In genomic region chr12:103819892-103820291, GRCh38 we compare ENCODE assay signal across 23 cellular contexts.
"Had no signal": no experiment of that assay in that cellular context is flagged by ENCODE, and none has a peak within 500 bp of the region (broad histone marks: within the 10 kb centered on the region; RNA-seq: fewer than 3 reads in every experiment).

No MANE protein-coding gene starts in this region.

- H3K27ac ChIP-seq: SJSA1 had no signal

- DNase-seq: Karpas-422, KG1, MG63, NCI-H1092, NCI-H1105 treated with DMSO at 0.1 percent for 48 hours, NCI-H1417 treated with DMSO at 0.1 percent for 48 hours, NCI-H146, NCI-H1694 treated with DMSO at 0.1 percent for 48 hours, NCI-H1930, NCI-H2081, NCI-H2107, NCI-H2227 treated with DMSO at 0.1 percent for 48 hours, NCI-H524, NCI-H526 treated with DMSO at 0.1 percent for 48 hours, NCI-H748 treated with DMSO at 0.1 percent for 48 hours, Right ventricle myocardium superior, RPMI8226, SIG-M5, SK-N-SH, SW 1271 had no signal

- H3K9me3 ChIP-seq: MG63, SJSA1, SK-N-SH had no signal

- FAIRE-seq: HepG2, RCC 7860 had no signal

- ATAC-seq: HepG2 had no signal

- H3K27me3 ChIP-seq: MG63, SJSA1 had no signal

- H3K4me3 ChIP-seq: MG63, SJSA1 had no signal
